Comparison of ENCODE assay signal across 21 cellular contexts in genomic region chr7:42372498-42372897, GRCh38.
"Had no signal": no experiment of that assay in that cellular context is flagged by ENCODE, and none has a peak within 500 bp of the region (broad histone marks: within the 10 kb centered on the region; RNA-seq: fewer than 3 reads in every experiment).

No MANE protein-coding gene starts in this region.

- H3K27ac Mint-ChIP-seq: activated naive CD8-positive, alpha-beta T cell treated with anti-CD3 and anti-CD28 coated beads, Interleukin-2, amount 10 ng/mL, durations not matched to agents 7 days and 5 days; activated T-helper 1 cell treated with anti-CD3 and anti-CD28 coated beads, Interleukin-12 subunit alpha, Interleukin-12 subunit beta, Interleukin-2, Interleukin-4 antibody, amounts not matched to agents 30 ng/mL and 10 ng/mL and 1 ng/mL, durations not matched to agents 14 hours and 24 hours and 36 hours; naive thymus-derived CD4-positive, alpha-beta T cell; stimulated activated naive CD8-positive, alpha-beta T cell treated with anti-CD3 and anti-CD28 coated beads, Interleukin-15, Interleukin-2, amounts not matched to agents 100 ng/mL and 50 ng/mL, for 24 hours; type B pancreatic cell had no signal

- H3K9me3 Mint-ChIP-seq: activated T-helper 1 cell treated with anti-CD3 and anti-CD28 coated beads, Interleukin-12 subunit alpha, Interleukin-12 subunit beta, Interleukin-2, Interleukin-4 antibody, amounts not matched to agents 30 ng/mL and 10 ng/mL and 1 ng/mL, durations not matched to agents 14 hours and 24 hours and 36 hours had no signal

- H3K4me3 ChIP-seq: ascending aorta, gastroesophageal sphincter, heart right ventricle, left lung, mucosa of descending colon, skin epidermis, suprapubic skin had no signal

- H3K4me1 ChIP-seq: ascending aorta, gastroesophageal sphincter, heart right ventricle, left lung, suprapubic skin had no signal

- H3K27ac ChIP-seq: ascending aorta, gastroesophageal sphincter, heart right ventricle, left lung, skin epidermis, suprapubic skin had no signal

- H3K9me3 ChIP-seq: ascending aorta, mucosa of descending colon, suprapubic skin had no signal

- H3K36me3 Mint-ChIP-seq: activated naive CD8-positive, alpha-beta T cell treated with anti-CD3 and anti-CD28 coated beads, Interleukin-2, amount 10 ng/mL, durations not matched to agents 7 days and 5 days; naive thymus-derived CD4-positive, alpha-beta T cell; type B pancreatic cell had no signal

- ATAC-seq: activated CD4-positive, CD25-positive, alpha-beta regulatory T cell treated with anti-CD3 and anti-CD28 coated beads, Interleukin-2, amount 50 U/mL, for 24 hours; gastroesophageal sphincter; heart right ventricle; left lung; mucosa of descending colon; naive thymus-derived CD4-positive, alpha-beta T cell; right cardiac atrium had no signal

- H3K27me3 ChIP-seq: ascending aorta, gastroesophageal sphincter, heart right ventricle, left lung, suprapubic skin had no signal

- H3K36me3 ChIP-seq: ascending aorta, gastroesophageal sphincter, heart right ventricle, left lung, suprapubic skin had no signal

- H3K4me1 Mint-ChIP-seq: activated naive CD8-positive, alpha-beta T cell treated with anti-CD3 and anti-CD28 coated beads, Interleukin-2, amount 10 ng/mL, durations not matched to agents 7 days and 5 days; naive thymus-derived CD4-positive, alpha-beta T cell had no signal

- DNase-seq: activated CD4-positive, alpha-beta T cell treated with anti-CD3 and anti-CD28 coated beads, Interleukin-2, amount 50 U/mL, for 1 hour; activated CD8-positive, alpha-beta memory T cell treated with anti-CD3 and anti-CD28 coated beads for 24 hours; activated naive CD8-positive, alpha-beta T cell treated with anti-CD3 and anti-CD28 coated beads, Interleukin-2, amount 10 ng/mL, durations not matched to agents 7 days and 5 days; heart right ventricle; left lung; mammary epithelial cell; mucosa of descending colon; naive thymus-derived CD4-positive, alpha-beta T cell; nucleus accumbens; posterior cingulate gyrus; right cardiac atrium; stimulated activated CD4-positive, alpha-beta T cell treated with anti-CD3 and anti-CD28 coated beads, Interleukin-4, amount 100 ng/mL, for 4 hours; stimulated activated CD8-positive, alpha-beta memory T cell treated with anti-CD3 and anti-CD28 coated beads, Interleukin-4, amount 100 ng/mL, for 48 hours had no signal

- H3K4me3 Mint-ChIP-seq: activated naive CD8-positive, alpha-beta T cell treated with anti-CD3 and anti-CD28 coated beads, Interleukin-2, amount 10 ng/mL, durations not matched to agents 7 days and 5 days; activated T-helper 1 cell treated with anti-CD3 and anti-CD28 coated beads, Interleukin-12 subunit alpha, Interleukin-12 subunit beta, Interleukin-2, Interleukin-4 antibody, amounts not matched to agents 30 ng/mL and 10 ng/mL and 1 ng/mL, durations not matched to agents 14 hours and 24 hours and 36 hours; naive thymus-derived CD4-positive, alpha-beta T cell; stimulated activated naive CD8-positive, alpha-beta T cell treated with anti-CD3 and anti-CD28 coated beads, Interleukin-15, Interleukin-2, amounts not matched to agents 100 ng/mL and 50 ng/mL, for 24 hours; type B pancreatic cell had no signal
